17 cellular contexts compared by ENCODE assay signal in genomic region chr3:169493512-169494141, GRCh38.
"Had no signal": no experiment of that assay in that cellular context is flagged by ENCODE, and none has a peak within 500 bp of the region (broad histone marks: within the 10 kb centered on the region; RNA-seq: fewer than 3 reads in every experiment).

No MANE protein-coding gene starts in this region.

- H3K4me3 ChIP-seq: colonic mucosa, lung, ovary, suprapubic skin had no signal

- H3K27me3 ChIP-seq: colonic mucosa, ovary, suprapubic skin had no signal

- H3K4me1 ChIP-seq: colonic mucosa, suprapubic skin had no signal

- H3K27ac ChIP-seq: colonic mucosa, ovary, suprapubic skin had no signal

- ATAC-seq: activated T-cell treated with anti-CD3 and anti-CD28 coated beads, Interleukin-2, amount 50 U/mL, for 72 hours; esophagus mucosa; left cardiac atrium; sciatic nerve; WTC11 had no signal

- DNase-seq: activated CD4-positive, alpha-beta memory T cell treated with anti-CD3 and anti-CD28 coated beads, Interleukin-2, amount 10 ng/mL, durations not matched to agents 7 days and 5 days; activated CD4-positive, alpha-beta T cell treated with anti-CD3 and anti-CD28 coated beads for 4 hours; activated CD8-positive, alpha-beta memory T cell treated with anti-CD3 and anti-CD28 coated beads, Interleukin-2, amount 50 U/mL, for 4 hours; activated gamma-delta T cell treated with Interleukin-2 at 50 U/mL for 16 hours; activated T-cell treated with anti-CD3 and anti-CD28 coated beads, Interleukin-2, amount 50 U/mL, for 72 hours; amniotic stem cell; caudate nucleus; colonic mucosa; left cardiac atrium; naive B cell; ovary; trophoblast cell had no signal

- H3K9me3 ChIP-seq: colonic mucosa, ovary, suprapubic skin had no signal

- H3K36me3 ChIP-seq: colonic mucosa, ovary, suprapubic skin had no signal
